ENCODE assay signal across 11 cellular contexts in the genomic region with DNA sequence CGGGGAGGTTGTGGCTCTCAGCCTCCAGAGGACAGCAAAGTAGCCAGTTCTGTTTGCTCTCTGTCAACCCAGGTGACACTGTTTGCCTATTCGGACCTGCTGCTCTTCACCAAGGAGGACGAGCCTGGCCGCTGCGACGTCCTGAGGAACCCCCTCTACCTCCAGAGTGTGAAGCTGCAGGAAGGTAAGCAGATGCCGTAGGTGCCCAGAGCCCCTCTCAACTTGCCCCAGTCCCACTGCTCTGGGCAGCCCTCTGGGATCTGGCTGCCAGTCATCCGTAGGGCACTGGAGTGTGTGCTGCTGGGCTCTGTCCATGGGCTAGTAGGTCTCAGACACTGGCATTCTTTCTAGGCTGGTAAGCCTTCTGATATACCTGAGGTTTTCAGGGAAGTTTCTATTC. TPM values are rescaled to one million over a fixed set of nuclear protein-coding genes. Genes with fewer than 3 reads are reported as not detected.
DNase-seq lines count a peak whose midpoint lies in the region; ATAC-seq and TF ChIP-seq lines count a peak whose summit lies in the region.
"Had no signal": no experiment of that assay in that cellular context is flagged by ENCODE, and none has a peak within 500 bp of the region (broad histone marks: within the 10 kb centered on the region; RNA-seq: fewer than 3 reads in every experiment).

No MANE protein-coding gene starts in this region.

- H3K4me1 ChIP-seq in CD4-positive, CD25-positive, alpha-beta regulatory T cell (ENCODE audit: control insufficient read depth, insufficient read depth, low read length, poor library complexity, severe bottlenecking), result peaks cover 77% of the 10 kb centered on the region
- peaks cover 65% of the 10 kb centered on the region for H3K4me1 ChIP-seq in muscle layer of colon (ENCODE audit: insufficient read depth, low read length)
- peaks cover 7% of the 10 kb centered on the region for H3K4me1 ChIP-seq in prostate gland (replicated peaks)
- H3K4me1 ChIP-seq: BE2C had no signal

- ATAC-seq in CD4-positive, CD25-positive, alpha-beta regulatory T cell (ENCODE audit: low read depth in 2 of 2), result no peak
- ATAC-seq in GM21528 (IDR thresholded peaks at IDR 0.05; ENCODE audit: low FRiP score, unreplicated experiment), result peak; percentile 12
- no peak for ATAC-seq in activated CD8-positive, alpha-beta T cell treated with anti-CD3 and anti-CD28 coated beads for 36 hours

- peak overlapping the region; percentile 72 to 82 (median 76) for H3K4me3 Mint-ChIP-seq in CD4-positive, CD25-positive, alpha-beta regulatory T cell
- peak overlapping the region; percentile 69 for H3K4me3 Mint-ChIP-seq in activated CD8-positive, alpha-beta T cell treated with anti-CD3 and anti-CD28 coated beads for 36 hours

- POLR2A ChIA-PET in activated CD8-positive, alpha-beta T cell treated with anti-CD3 and anti-CD28 coated beads for 36 hours (lab: Charles Lee), result interaction anchor here (1.0 to 6.1 kb wide), 7 partner anchors 10 to 112 kb away, joined by 4 to 50 read pairs (median 7); partner anchors contain the start of genes C9orf43 and POLE3

- no peaks in the 10 kb centered on the region for H3K9me3 ChIP-seq in CD4-positive, CD25-positive, alpha-beta regulatory T cell (ENCODE audit: control insufficient read depth in 2 of 2, low read length in 2 of 2)
- H3K9me3 ChIP-seq in muscle layer of colon (ENCODE audit: low read length) (no peaks in the 10 kb centered on the region), prostate gland (no peaks in the 10 kb centered on the region)
- H3K9me3 ChIP-seq: BE2C, MG63 had no signal

- 75% methylated on average over 6 of the region's 8 CpGs for WGBS in prostate gland

- H3K9ac ChIP-seq in muscle layer of colon (ENCODE audit: low read length), result no peak overlapping the region

- no peaks in the 10 kb centered on the region for H3K27me3 Mint-ChIP-seq in CD4-positive, CD25-positive, alpha-beta regulatory T cell
- no peaks in the 10 kb centered on the region for H3K27me3 Mint-ChIP-seq in activated CD8-positive, alpha-beta T cell treated with anti-CD3 and anti-CD28 coated beads for 36 hours

- H3K27ac Mint-ChIP-seq in CD4-positive, CD25-positive, alpha-beta regulatory T cell, result peak overlapping the region; percentile 50 to 85 (median 67)
- peak overlapping the region; percentile 71 for H3K27ac Mint-ChIP-seq in activated CD8-positive, alpha-beta T cell treated with anti-CD3 and anti-CD28 coated beads for 36 hours

- H3K36me3 Mint-ChIP-seq in CD4-positive, CD25-positive, alpha-beta regulatory T cell, result peaks cover 30% of the 10 kb centered on the region
- peaks cover 84% of the 10 kb centered on the region for H3K36me3 Mint-ChIP-seq in activated CD8-positive, alpha-beta T cell treated with anti-CD3 and anti-CD28 coated beads for 36 hours (ENCODE audit: low read depth)

- H3K27ac ChIP-seq in CD4-positive, CD25-positive, alpha-beta regulatory T cell (ENCODE audit: insufficient read depth, low read length, poor library complexity, severe bottlenecking), result peak overlapping the region; percentile 60
- H3K27ac ChIP-seq in muscle layer of colon (ENCODE audit: low read depth, low read length) (peak overlapping the region; percentile 49), prostate gland (peak overlapping the region in 1 of 2 donors; percentile 17)
- H3K27ac ChIP-seq: RWPE1 had no signal

- TF ChIP-seq POLR2A in prostate gland (IDR thresholded peaks at IDR 0.05), result no peak

- no peak for TF ChIP-seq CTCF in activated CD8-positive, alpha-beta T cell treated with anti-CD3 and anti-CD28 coated beads for 36 hours (IDR thresholded peaks at IDR 0.05)
- TF ChIP-seq CTCF in prostate gland (IDR thresholded peaks at IDR 0.05), result no peak

- no peaks in the 10 kb centered on the region for H3K27me3 ChIP-seq in CD4-positive, CD25-positive, alpha-beta regulatory T cell (ENCODE audit: control insufficient read depth, insufficient read depth, low read length)
- H3K27me3 ChIP-seq in muscle layer of colon (ENCODE audit: control insufficient read depth in 1 of 2, insufficient read depth in 2 of 2, low read length in 2 of 2) (no peaks in the 10 kb centered on the region), prostate gland (replicated peaks; ENCODE audit: insufficient read depth) (no peaks in the 10 kb centered on the region)
- H3K27me3 ChIP-seq: BE2C, MG63 had no signal

- H3K4me1 Mint-ChIP-seq in CD4-positive, CD25-positive, alpha-beta regulatory T cell, result peaks cover 32 to 92% (median 64%) of the 10 kb centered on the region in 4 donors
- peaks cover 92% of the 10 kb centered on the region for H3K4me1 Mint-ChIP-seq in activated CD8-positive, alpha-beta T cell treated with anti-CD3 and anti-CD28 coated beads for 36 hours (ENCODE audit: low read depth)

- CTCF ChIA-PET in activated CD8-positive, alpha-beta T cell treated with anti-CD3 and anti-CD28 coated beads for 36 hours (lab: Charles Lee), result interaction anchor here (0.8 to 4.4 kb wide), 9 partner anchors 56 to 213 kb away, joined by 3 to 18 read pairs (median 4); partner anchors contain the start of gene ALAD

- intact Hi-C loops in activated CD8-positive, alpha-beta T cell treated with anti-CD3 and anti-CD28 coated beads for 36 hours (cut with micrococcal nuclease), result loop anchor here (1.0 to 2.0 kb wide), 2 partner anchors 11 to 56 kb away; no protein-coding TSS in a partner anchor
- intact Hi-C loops in prostate gland (cut with DNase I), result loop anchor here (5.0 kb wide), 2 partner anchors 36 to 66 kb away; no protein-coding TSS in a partner anchor

- peaks cover 21% of the 10 kb centered on the region for H3K36me3 ChIP-seq in CD4-positive, CD25-positive, alpha-beta regulatory T cell (ENCODE audit: control insufficient read depth, insufficient read depth, low read length)
- peaks cover 2% of the 10 kb centered on the region for H3K36me3 ChIP-seq in muscle layer of colon (ENCODE audit: insufficient read depth, low read length)
- H3K36me3 ChIP-seq in prostate gland, result no peaks in the 10 kb centered on the region
- H3K36me3 ChIP-seq: MG63 had no signal

- H3K9me3 Mint-ChIP-seq in CD4-positive, CD25-positive, alpha-beta regulatory T cell, result no peaks in the 10 kb centered on the region
- H3K9me3 Mint-ChIP-seq in activated CD8-positive, alpha-beta T cell treated with anti-CD3 and anti-CD28 coated beads for 36 hours, result no peaks in the 10 kb centered on the region

- DNase-seq in CD4-positive, CD25-positive, alpha-beta regulatory T cell, result no peak
- DNase-seq in activated CD8-positive, alpha-beta T cell treated with anti-CD3 and anti-CD28 coated beads for 36 hours, result no peak
- DNase-seq in NCI-H1092 treated with DMSO at 0.1 percent for 48 hours (lab: John Stamatoyannopoulos, UW) (no peak), SW480 (ENCODE audit: low spot score) (no peak), HK-2 (ENCODE audit: unreplicated experiment) (no peak), prostate gland (ENCODE audit: low spot score) (no peak)
- DNase-seq: BE2C, MG63 had no signal

- H3K4me3 ChIP-seq in CD4-positive, CD25-positive, alpha-beta regulatory T cell (ENCODE audit: low read depth, low read length), result peak overlapping the region; percentile 64
- H3K4me3 ChIP-seq in muscle layer of colon (ENCODE audit: low read depth in 1 of 2, low read length in 2 of 2) (peak overlapping the region in 1 of 2 donors; percentile 13), prostate gland (no peak overlapping the region)
- H3K4me3 ChIP-seq: MG63 had no signal

RNA-seq across cellular contexts. Expression of gene RGS3, which starts 59.3 kb away (rescaled TPM):
- 12.6 TPM for total RNA-seq in CD4-positive, CD25-positive, alpha-beta regulatory T cell
- 10 to 100 TPM in 3 of 4 donors, 1 to 10 TPM in 1; 8.5 to 15.5 (median 11.3) TPM for polyA plus RNA-seq in CD4-positive, CD25-positive, alpha-beta regulatory T cell
- 10 to 100 TPM; 51.0 to 51.5 TPM for total RNA-seq in activated CD8-positive, alpha-beta T cell treated with anti-CD3 and anti-CD28 coated beads for 36 hours
- total RNA-seq in prostate gland, result 10 to 100 TPM; 26.5 to 98.9 TPM
